In the genomic region with DNA sequence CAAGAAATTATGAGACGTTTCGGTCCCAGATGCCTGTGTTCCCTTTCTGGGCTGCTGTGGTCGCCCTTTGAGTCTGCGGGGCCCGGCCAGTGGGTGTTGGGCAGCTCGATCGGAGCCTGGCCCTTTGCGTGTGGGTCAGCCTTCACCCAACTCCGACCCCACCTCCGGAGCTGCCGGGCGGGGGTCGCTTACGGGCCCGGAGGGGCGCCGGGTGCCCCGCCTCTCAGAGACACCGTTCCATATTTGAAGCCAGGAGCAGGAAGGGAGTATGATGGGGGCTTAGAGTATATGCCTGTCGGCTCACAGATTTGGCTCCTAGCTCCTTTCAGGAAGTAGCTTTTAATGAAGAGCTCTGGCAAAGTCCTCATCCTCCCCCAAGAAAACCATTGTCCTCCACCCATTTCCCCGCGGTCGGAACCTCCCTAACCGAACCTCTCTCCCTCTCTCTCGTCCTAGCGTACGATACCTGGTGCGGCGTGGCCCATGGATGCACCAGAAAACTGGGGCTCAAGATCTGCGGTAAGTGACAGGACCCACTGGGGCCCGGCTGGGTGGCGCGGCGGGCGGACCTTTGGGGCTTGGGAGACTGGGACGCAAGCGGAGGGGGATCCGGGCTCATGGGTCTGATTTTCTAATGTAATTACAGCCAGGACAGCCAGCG, we compare ENCODE assay signal across 11 cellular contexts. TPM values are rescaled to one million over a fixed set of nuclear protein-coding genes. Genes with fewer than 3 reads are reported as not detected.
DNase-seq lines count a peak whose midpoint lies in the region; ATAC-seq, FAIRE-seq and TF ChIP-seq lines count a peak whose summit lies in the region.
"Had no signal": no experiment of that assay in that cellular context is flagged by ENCODE, and none has a peak within 500 bp of the region (broad histone marks: within the 10 kb centered on the region; RNA-seq: fewer than 3 reads in every experiment).

No MANE protein-coding gene starts in this region.

- CTCF ChIA-PET in K562 (lab: Yijun Ruan, JAX; ENCODE audit: low intra/inter-chr PET ratio) = no interaction called here
- CTCF ChIA-PET in naive thymus-derived CD4-positive, alpha-beta T cell (lab: Charles Lee) = interaction anchor here (0.6 to 1.4 kb wide), 2 partner anchors 9 to 107 kb away, joined by 3 read pairs; partner anchors contain the start of gene SP5

- intact Hi-C loops in K562 (cut with micrococcal nuclease) = no loop called here
- intact Hi-C loops in naive thymus-derived CD4-positive, alpha-beta T cell (cut with micrococcal nuclease) = loop anchor here (2.0 to 5.0 kb wide), 3 partner anchors 51 to 1276 kb away; no protein-coding TSS in a partner anchor

- TF ChIP-seq RAD21 in K562 (CRISPR knock-in tag; conservative IDR thresholded peaks at IDR 0.05 in 1 of 2, IDR thresholded peaks at IDR 0.05 in 1 of 2) = no peak

- no peak for TF ChIP-seq EP300 in K562 (IDR thresholded peaks at IDR 0.05; ENCODE audit: low read length)

- no peak for TF ChIP-seq POLR2A in K562 (conservative IDR thresholded peaks at IDR 0.05)

- no peak overlapping the region for H3K4me2 ChIP-seq in K562 (ENCODE audit: insufficient read depth, low read length)

- H3K9me1 ChIP-seq in K562 (ENCODE audit: control insufficient read depth, insufficient read depth, low read length) = no peaks in the 10 kb centered on the region

- peaks cover 49% of the 10 kb centered on the region for H3K4me1 Mint-ChIP-seq in stimulated activated naive CD8-positive, alpha-beta T cell treated with anti-CD3 and anti-CD28 coated beads, Interleukin-15, Interleukin-2, amounts not matched to agents 100 ng/mL and 50 ng/mL, for 24 hours (ENCODE audit: low read depth)
- H3K4me1 Mint-ChIP-seq in naive thymus-derived CD4-positive, alpha-beta T cell = peaks cover 25 to 71% (median 49%) of the 10 kb centered on the region in 7 donors

- ATAC-seq in stimulated activated naive CD8-positive, alpha-beta T cell treated with anti-CD3 and anti-CD28 coated beads, Interleukin-15, Interleukin-2, amounts not matched to agents 100 U/mL and 50 U/mL, for 24 hours = no peak
- ATAC-seq in K562 = no peak
- no peak for ATAC-seq in naive thymus-derived CD4-positive, alpha-beta T cell
- ATAC-seq in GM21515 (IDR thresholded peaks at IDR 0.05; ENCODE audit: unreplicated experiment) = no peak

- no peak for TF ChIP-seq CTCF in K562 (IDR thresholded peaks at IDR 0.05 in 2 of 3, conservative IDR thresholded peaks at IDR 0.05 in 1 of 3; ENCODE audit: insufficient read depth in 2 of 3, low read depth in 1 of 3, low read length in 3 of 3)

- in situ Hi-C loops in K562 (cut with MboI) = loop anchor here (25.0 kb wide), 1 partner anchor 884 kb away; no protein-coding TSS in a partner anchor

- peaks cover 89% of the 10 kb centered on the region for H3K27me3 Mint-ChIP-seq in stimulated activated naive CD8-positive, alpha-beta T cell treated with anti-CD3 and anti-CD28 coated beads, Interleukin-15, Interleukin-2, amounts not matched to agents 100 ng/mL and 50 ng/mL, for 24 hours
- peaks cover 75 to 90% (median 86%) of the 10 kb centered on the region in 5 donors for H3K27me3 Mint-ChIP-seq in naive thymus-derived CD4-positive, alpha-beta T cell

- POLR2A ChIA-PET in K562 (lab: Yijun Ruan, JAX) = interaction anchor here (0.6 kb wide), 1 partner anchor 23 kb away, joined by 3 read pairs; no protein-coding TSS in a partner anchor
- POLR2A ChIA-PET in naive thymus-derived CD4-positive, alpha-beta T cell (lab: Charles Lee) = no interaction called here

- H3K9me3 Mint-ChIP-seq in stimulated activated naive CD8-positive, alpha-beta T cell treated with anti-CD3 and anti-CD28 coated beads, Interleukin-15, Interleukin-2, amounts not matched to agents 100 ng/mL and 50 ng/mL, for 24 hours = no peaks in the 10 kb centered on the region
- peaks cover 0 to 3% (median 0%) of the 10 kb centered on the region in 11 donors for H3K9me3 Mint-ChIP-seq in naive thymus-derived CD4-positive, alpha-beta T cell

- H3K79me2 ChIP-seq in K562 (ENCODE audit: control insufficient read depth, insufficient read depth, low read length) = no peaks in the 10 kb centered on the region; the same call in 2 of the 3 replicates

- H3K27ac ChIP-seq in K562 (ENCODE audit: extremely low read depth, low read depth, low read length) = no peak overlapping the region
- no peak overlapping the region for H3K27ac ChIP-seq in naive thymus-derived CD4-positive, alpha-beta T cell (ENCODE audit: low read depth, low read length)

- H3K4me3 Mint-ChIP-seq in stimulated activated naive CD8-positive, alpha-beta T cell treated with anti-CD3 and anti-CD28 coated beads, Interleukin-15, Interleukin-2, amounts not matched to agents 100 ng/mL and 50 ng/mL, for 24 hours = peak overlapping the region; percentile 73
- H3K4me3 Mint-ChIP-seq in naive thymus-derived CD4-positive, alpha-beta T cell = peak overlapping the region; percentile 77 to 94 (median 84)

- no peaks in the 10 kb centered on the region for H3K36me3 ChIP-seq in K562 (ENCODE audit: control insufficient read depth, insufficient read depth, low read length)
- H3K36me3 ChIP-seq in naive thymus-derived CD4-positive, alpha-beta T cell (ENCODE audit: control insufficient read depth in 2 of 3, insufficient read depth in 3 of 3, low read length in 3 of 3) = no peaks in the 10 kb centered on the region

- H4K20me1 ChIP-seq in K562 (replicated peaks; ENCODE audit: control insufficient read depth, insufficient read depth, low read length) = no peaks in the 10 kb centered on the region

- H3K4me3 ChIP-seq in K562 = no peak overlapping the region
- H3K4me3 ChIP-seq in naive thymus-derived CD4-positive, alpha-beta T cell (ENCODE audit: low read length) = peak overlapping the region; percentile 57

- H3K9me3 ChIP-seq in K562 (replicated peaks; ENCODE audit: control insufficient read depth, insufficient read depth, low read depth, low read length) = no peaks in the 10 kb centered on the region; the same call in 1 of the 2 replicates
- no peaks in the 10 kb centered on the region for H3K9me3 ChIP-seq in naive thymus-derived CD4-positive, alpha-beta T cell (ENCODE audit: control insufficient read depth in 2 of 3, low read length in 3 of 3)

- H3K36me3 Mint-ChIP-seq in stimulated activated naive CD8-positive, alpha-beta T cell treated with anti-CD3 and anti-CD28 coated beads, Interleukin-15, Interleukin-2, amounts not matched to agents 100 ng/mL and 50 ng/mL, for 24 hours (ENCODE audit: low read depth) = no peaks in the 10 kb centered on the region
- H3K36me3 Mint-ChIP-seq in naive thymus-derived CD4-positive, alpha-beta T cell = peaks cover 0 to 7% (median 0%) of the 10 kb centered on the region in 5 donors

- no peak overlapping the region for H3K9ac ChIP-seq in K562 (ENCODE audit: insufficient read depth in 1 of 2, low read depth in 2 of 2, low read length in 2 of 2)

- H2AFZ ChIP-seq in K562 (ENCODE audit: low read depth, low read length) = no peak overlapping the region

- H3K27me3 ChIP-seq in K562 (ENCODE audit: control insufficient read depth in 2 of 2, insufficient read depth in 2 of 2, low read length in 2 of 2) = peaks cover 0 to 17% of the 10 kb centered on the region in 2 experiments; a peak in 2 of 5 replicates
- H3K27me3 ChIP-seq in naive thymus-derived CD4-positive, alpha-beta T cell (ENCODE audit: control insufficient read depth in 2 of 2, insufficient read depth in 2 of 2, low read length in 2 of 2) = peaks cover 21 to 33% of the 10 kb centered on the region in 2 donors

- no peak for FAIRE-seq in K562 (lab: Jason Lieb, UNC)

- H3K27ac Mint-ChIP-seq in stimulated activated naive CD8-positive, alpha-beta T cell treated with anti-CD3 and anti-CD28 coated beads, Interleukin-15, Interleukin-2, amounts not matched to agents 100 ng/mL and 50 ng/mL, for 24 hours = no peak overlapping the region
- H3K27ac Mint-ChIP-seq in naive thymus-derived CD4-positive, alpha-beta T cell = peak overlapping the region in 1 of 9 donors; percentile 46

- DNase-seq in stimulated activated naive CD8-positive, alpha-beta T cell treated with anti-CD3 and anti-CD28 coated beads, Interleukin-15, Interleukin-2, amounts not matched to agents 100 U/mL and 50 U/mL, for 24 hours = no peak
- DNase-seq in K562 (ENCODE audit: extremely low read depth in 1 of 4, low spot score in 3 of 4) (no peak), inferior parietal cortex (ENCODE audit: extremely low spot score) (no peak), ecto neural progenitor cell (ENCODE audit: low spot score) (no peak)
- DNase-seq in naive thymus-derived CD4-positive, alpha-beta T cell = peak in 1 of 9 donors; percentile 18
- DNase-seq in stimulated activated CD4-positive, alpha-beta T cell treated with anti-CD3 and anti-CD28 coated beads, Interleukin-12 subunit alpha, Interleukin-12 subunit beta, amount 100 ng/mL, for 4 hours = no peak
- DNase-seq: hippocampal formation, T-helper 9 cell had no signal

- H3K4me1 ChIP-seq in K562 (replicated peaks in 1 of 2; ENCODE audit: control insufficient read depth in 2 of 2, insufficient read depth in 2 of 2, low read length in 2 of 2) = peaks cover 0 to 54% of the 10 kb centered on the region in 2 experiments; a peak in 3 of 5 replicates
- H3K4me1 ChIP-seq in naive thymus-derived CD4-positive, alpha-beta T cell (ENCODE audit: control insufficient read depth in 2 of 2, insufficient read depth in 2 of 2, low read length in 2 of 2) = peaks cover 38 to 47% of the 10 kb centered on the region in 2 donors

- BruUV-seq in K562 (replicated peaks; lab: Mats Ljungman, UMichigan) = no TSS peak

- 85% methylated on average over 37 of the region's 39 CpGs for WGBS in K562 (ENCODE audit: insufficient coverage, low coverage, missing lambda C conversion rate)

RNA-seq across cellular contexts. Expression of gene GAD1, which starts 5.1 kb away (rescaled TPM):
- total RNA-seq in K562 (2011; cell fraction: chromatin; rRNA removed; ENCODE audit: low replicate concordance) = 24.1 and 26.9 TPM in 2 replicates
- total RNA-seq in K562 (2011; cell fraction: nucleolus; rRNA removed) = 7.4 and 9.5 TPM in 2 replicates
- 8.8 and 21.6 TPM in 2 replicates for total RNA-seq in K562 (2011; cell fraction: nucleoplasm; rRNA removed)
- total RNA-seq in K562 (2014; rRNA removed) (22.0 and 29.1 TPM in 2 replicates), K562 (2014; rRNA removed; fragmentation: Illumina TruSeq; extraction: Trizol) (10.9 and 11.7 TPM in 2 replicates), K562 (2015; rRNA removed; fragmentation: Illumina TruSeq; extraction: Trizol) (16.8 and 17.6 TPM in 2 replicates), K562 (2021) (14.5 and 15.7 TPM in 2 replicates)
- polyA plus RNA-seq in K562 (2011; rRNA removed) (11.7 and 26.2 TPM in 2 replicates), K562 (2014; fragmentation: Illumina TruSeq; extraction: Trizol) (9.8 and 15.0 TPM in 2 replicates), K562 (2014; fragmentation: Nextera tagmentation; extraction: Ambion mirVana) (1 to 10 TPM; 2.7 to 3.9 TPM), K562 (2014; rRNA removed) (20.8 and 24.1 TPM in 2 replicates)
- polyA plus RNA-seq in K562 (2011; cell fraction: cytosol; rRNA removed) = 10.0 and 35.0 TPM in 2 replicates
- polyA plus RNA-seq in K562 (2011; cell fraction: nucleus; rRNA removed) = 30.8 and 75.5 TPM in 2 replicates
- 26.2 and 30.3 TPM in 2 replicates for polyA plus RNA-seq in K562 (2012)
- 5.3 and 14.2 TPM in 2 replicates for polyA minus RNA-seq in K562 (2011; rRNA and poly(A)+ RNA removed)
- 7.2 and 12.0 TPM in 2 replicates for polyA minus RNA-seq in K562 (2011; cell fraction: cytosol; rRNA and poly(A)+ RNA removed)
- polyA minus RNA-seq in K562 (2011; cell fraction: nucleus; rRNA and poly(A)+ RNA removed) = 15.6 and 21.4 TPM in 2 replicates
- total RNA-seq in naive thymus-derived CD4-positive, alpha-beta T cell = 1 to 10 TPM in 1 of 5 experiments, not detected in 4; 3.6 TPM
- polyA plus RNA-seq in naive thymus-derived CD4-positive, alpha-beta T cell = not detected
- total RNA-seq: osteocyte had no signal

RNA-seq across cellular contexts. Expression of gene ERICH2, which starts 51.6 kb away (rescaled TPM):
- not detected in 2 replicates for total RNA-seq in K562 (2011; cell fraction: chromatin; rRNA removed; ENCODE audit: low replicate concordance)
- not detected in 2 replicates for total RNA-seq in K562 (2011; cell fraction: nucleolus; rRNA removed)
- not detected in 2 replicates for total RNA-seq in K562 (2011; cell fraction: nucleoplasm; rRNA removed)
- total RNA-seq in K562 (2014; rRNA removed) (1.1 and 1.2 TPM in 2 replicates), K562 (2014; rRNA removed; fragmentation: Illumina TruSeq; extraction: Trizol) (1.2 and 2.4 TPM in 2 replicates), K562 (2015; rRNA removed; fragmentation: Illumina TruSeq; extraction: Trizol) (1.2 and 1.6 TPM in 2 replicates), K562 (2021) (1.2 and 1.3 TPM in 2 replicates)
- polyA plus RNA-seq in K562 (2011; rRNA removed) (1.5 and 1.8 TPM in 2 replicates), K562 (2014; fragmentation: Illumina TruSeq; extraction: Trizol) (1.1 and 1.6 TPM in 2 replicates), K562 (2014; fragmentation: Nextera tagmentation; extraction: Ambion mirVana) (1 to 10 TPM in 1 of 2 experiments, under 1 TPM in 1; 0.85 to 1.0 TPM), K562 (2014; rRNA removed) (1.4 and 1.8 TPM in 2 replicates)
- 0.12 TPM in 1 of 2 replicates, not detected in the other for polyA plus RNA-seq in K562 (2011; cell fraction: cytosol; rRNA removed)
- 0.36 TPM in 1 of 2 replicates, not detected in the other for polyA plus RNA-seq in K562 (2011; cell fraction: nucleus; rRNA removed)
- 3.3 and 13.0 TPM in 2 replicates for polyA plus RNA-seq in K562 (2012)
- polyA minus RNA-seq in K562 (2011; rRNA and poly(A)+ RNA removed) = 0.66 and 0.70 TPM in 2 replicates
- polyA minus RNA-seq in K562 (2011; cell fraction: cytosol; rRNA and poly(A)+ RNA removed) = not detected in 2 replicates
- polyA minus RNA-seq in K562 (2011; cell fraction: nucleus; rRNA and poly(A)+ RNA removed) = 0.89 TPM in 1 of 2 replicates, not detected in the other
- not detected for total RNA-seq in naive thymus-derived CD4-positive, alpha-beta T cell
- polyA plus RNA-seq in naive thymus-derived CD4-positive, alpha-beta T cell = not detected
- total RNA-seq: osteocyte had no signal
